Comparison of ENCODE assay signal across 7 cellular contexts in the genomic region with DNA sequence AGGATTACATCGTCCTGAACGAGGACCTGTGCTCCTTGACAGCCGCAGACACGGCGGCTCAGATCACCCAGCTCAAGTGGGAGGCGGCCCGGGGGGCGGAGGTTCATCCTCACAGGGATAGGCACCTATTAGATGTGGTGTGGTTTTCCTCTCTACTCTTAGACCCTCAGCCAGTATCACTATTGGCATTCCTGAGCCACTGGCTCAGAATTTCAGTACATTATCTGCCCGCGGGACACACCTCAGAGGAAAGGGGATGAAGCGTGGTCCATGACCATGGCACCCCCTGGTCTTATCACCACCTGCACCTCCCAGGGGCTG. TPM values are rescaled to one million over a fixed set of nuclear protein-coding genes. Genes with fewer than 3 reads are reported as not detected.
DNase-seq lines count a peak whose midpoint lies in the region; ATAC-seq, FAIRE-seq and TF ChIP-seq lines count a peak whose summit lies in the region.

No MANE protein-coding gene starts in this region.

- H3K27me3 ChIP-seq in iPS-18a (ENCODE audit: control insufficient read depth, insufficient read depth, low read length) (peaks cover 29% of the 10 kb centered on the region), stomach smooth muscle (ENCODE audit: control insufficient read depth in 1 of 2, insufficient read depth in 2 of 2, low read length in 2 of 2) (peaks cover 19 to 20% of the 10 kb centered on the region in 2 donors)

- H3K4me3 ChIP-seq in iPS-18a (ENCODE audit: low read length) (peak overlapping the region; percentile 44), stomach smooth muscle (ENCODE audit: low read length in 2 of 2) (peak overlapping the region; percentile 20 to 74)

- no peak overlapping the region for H3K27ac Mint-ChIP-seq in HFFc6
- H3K27ac Mint-ChIP-seq in activated naive CD8-positive, alpha-beta T cell = no peak overlapping the region

- H3K27me3 Mint-ChIP-seq in HFFc6 (ENCODE audit: insufficient read depth) = peaks cover 18% of the 10 kb centered on the region
- peaks cover 9% of the 10 kb centered on the region for H3K27me3 Mint-ChIP-seq in activated naive CD8-positive, alpha-beta T cell

- H3K9me3 Mint-ChIP-seq in HFFc6 = peaks cover 4% of the 10 kb centered on the region; the same call in 1 of the 2 replicates
- no peaks in the 10 kb centered on the region for H3K9me3 Mint-ChIP-seq in activated naive CD8-positive, alpha-beta T cell (ENCODE audit: low read depth)

- no peak for DNase-seq in HFFc6
- no peak for DNase-seq in frontal cortex (ENCODE audit: low spot score in 2 of 2)
- no peak for DNase-seq in stimulated activated naive CD4-positive, alpha-beta T cell (lab: John Stamatoyannopoulos, UW)

- peak overlapping the region; percentile 73 for H3K4me3 Mint-ChIP-seq in HFFc6
- peak overlapping the region; percentile 86 for H3K4me3 Mint-ChIP-seq in activated naive CD8-positive, alpha-beta T cell

- ATAC-seq in GM18517 (IDR thresholded peaks at IDR 0.05; ENCODE audit: unreplicated experiment) = no peak

- H3K4me1 Mint-ChIP-seq in HFFc6 (ENCODE audit: low read depth) = peaks cover 33% of the 10 kb centered on the region
- peaks cover 14% of the 10 kb centered on the region for H3K4me1 Mint-ChIP-seq in activated naive CD8-positive, alpha-beta T cell (ENCODE audit: low read depth)

- H3K36me3 Mint-ChIP-seq in HFFc6 (ENCODE audit: low read depth) = no peaks in the 10 kb centered on the region
- peaks cover 6% of the 10 kb centered on the region for H3K36me3 Mint-ChIP-seq in activated naive CD8-positive, alpha-beta T cell

- H3K27ac ChIP-seq in iPS-18a (ENCODE audit: low read length) (no peak overlapping the region), stomach smooth muscle (ENCODE audit: low read length) (no peak overlapping the region)

- no peaks in the 10 kb centered on the region for H3K36me3 ChIP-seq in iPS-18a (ENCODE audit: control insufficient read depth, low read depth, low read length)
- H3K36me3 ChIP-seq in stomach smooth muscle (ENCODE audit: control insufficient read depth in 2 of 2, insufficient read depth in 2 of 2, low read length in 2 of 2) = no peaks in the 10 kb centered on the region

- no peak for TF ChIP-seq CTCF in HFFc6 (IDR thresholded peaks at IDR 0.05)

- H3K4me1 ChIP-seq in iPS-18a (ENCODE audit: control insufficient read depth, low read depth, low read length) (no peaks in the 10 kb centered on the region), stomach smooth muscle (ENCODE audit: control insufficient read depth, insufficient read depth, low read length) (peaks cover 13% of the 10 kb centered on the region)

- no peak for FAIRE-seq in frontal cortex (lab: Jason Lieb, UNC)

- H3K9me3 ChIP-seq in iPS-18a (ENCODE audit: control insufficient read depth, low read depth, low read length) (no peaks in the 10 kb centered on the region), stomach smooth muscle (ENCODE audit: control insufficient read depth in 2 of 2, low read length in 2 of 2) (no peaks in the 10 kb centered on the region)

- H3K9ac ChIP-seq in iPS-18a (ENCODE audit: low read length) = no peak overlapping the region
- H3K9ac ChIP-seq in stomach smooth muscle (ENCODE audit: low read length in 2 of 2) = peak overlapping the region in 1 of 2 donors; percentile 44

RNA-seq across cellular contexts. Expression of gene HLA-G, which starts 34.6 kb away (rescaled TPM):
- under 1 TPM in 4 of 6 experiments, not detected in 2; 0.16 to 0.48 (median 0.24) TPM for total RNA-seq in HFFc6 (2021; fragmentation: NEBNext Ultra II Directional; extraction: Animal tissue kit (Norgen Biotek cat#: 25700))
- total RNA-seq in frontal cortex = not detected
